In genomic region chr11:18322818-18323570, GRCh38 we compare ENCODE assay signal across 8 cellular contexts. TPM values are rescaled to one million over a fixed set of nuclear protein-coding genes. Genes with fewer than 3 reads are reported as not detected.
DNase-seq lines count a peak whose midpoint lies in the region; ATAC-seq and TF ChIP-seq lines count a peak whose summit lies in the region.

No MANE protein-coding gene starts in this region.

- peaks cover 22% of the 10 kb centered on the region for H3K4me1 ChIP-seq in smooth muscle cell (ENCODE audit: low read depth)

- H3K9me3 ChIP-seq in T-helper 17 cell (ENCODE audit: control insufficient read depth, low read length, poor library complexity, severe bottlenecking) (no peaks in the 10 kb centered on the region), smooth muscle cell (replicated peaks; ENCODE audit: low read depth) (no peaks in the 10 kb centered on the region)

- no peaks in the 10 kb centered on the region for H4K20me1 ChIP-seq in smooth muscle cell (ENCODE audit: low read depth)

- peaks cover 5% of the 10 kb centered on the region for H3K36me3 ChIP-seq in smooth muscle cell (ENCODE audit: low read depth)

- peaks cover 7% of the 10 kb centered on the region for H3K9me3 Mint-ChIP-seq in glutamatergic neuron (ENCODE audit: unreplicated experiment)

- H3K27ac Mint-ChIP-seq in T-helper 17 cell = peak overlapping the region; percentile 99
- H3K27ac Mint-ChIP-seq in glutamatergic neuron (ENCODE audit: unreplicated experiment) = peak overlapping the region; percentile 12

- H3K27ac ChIP-seq in smooth muscle cell (ENCODE audit: low read depth) = peak overlapping the region; percentile 98

- peak overlapping the region; percentile 86 for H2AFZ ChIP-seq in smooth muscle cell (ENCODE audit: low read depth)

- no peaks in the 10 kb centered on the region for H3K27me3 ChIP-seq in smooth muscle cell (ENCODE audit: low read depth)

- peak overlapping the region; percentile 100 for H3K4me2 ChIP-seq in smooth muscle cell

- H3K9ac ChIP-seq in smooth muscle cell (ENCODE audit: low read depth) = peak overlapping the region; percentile 97

- H3K4me3 Mint-ChIP-seq in T-helper 17 cell (peak overlapping the region; percentile 97), glutamatergic neuron (ENCODE audit: unreplicated experiment) (peak overlapping the region; percentile 93)

- WGBS in smooth muscle cell (ENCODE audit: low lambda C conversion rate) = 8% methylated on average over 17 of the region's 18 CpGs

- H3K27me3 Mint-ChIP-seq in T-helper 17 cell = no peaks in the 10 kb centered on the region
- H3K27me3 Mint-ChIP-seq in glutamatergic neuron (ENCODE audit: unreplicated experiment) = peaks cover 3% of the 10 kb centered on the region

- no peak for ATAC-seq in T-helper 17 cell

- no peak for TF ChIP-seq CTCF in glutamatergic neuron (IDR thresholded peaks at IDR 0.05; ENCODE audit: partially characterized antibody, unreplicated experiment)
- TF ChIP-seq CTCF in smooth muscle cell (IDR thresholded peaks at IDR 0.05; ENCODE audit: borderline replicate concordance, insufficient read depth, poor library complexity, severe bottlenecking) = no peak
- TF ChIP-seq CTCF in GM13977 (IDR thresholded peaks at IDR 0.05; ENCODE audit: extremely low read depth, insufficient read depth, missing control alignments) = no peak

- H3K36me3 Mint-ChIP-seq in T-helper 17 cell (ENCODE audit: low read depth) (peaks cover 11% of the 10 kb centered on the region), glutamatergic neuron (ENCODE audit: unreplicated experiment) (no peaks in the 10 kb centered on the region)

- H3F3A ChIP-seq in smooth muscle cell (ENCODE audit: low read depth) = no peaks in the 10 kb centered on the region

- peak; percentile 11 for DNase-seq in NCI-H146 (lab: John Stamatoyannopoulos, UW)
- DNase-seq in NCI-H146 treated with DMSO at 0.1 percent for 48 hours (lab: John Stamatoyannopoulos, UW; ENCODE audit: unreplicated experiment) = no peak
- DNase-seq in T-helper 17 cell = no peak
- DNase-seq in glutamatergic neuron = no peak
- DNase-seq in smooth muscle cell (lab: John Stamatoyannopoulos, UW; ENCODE audit: unreplicated experiment) = no peak
- DNase-seq in GM13977 (ENCODE audit: low spot score) = no peak
- DNase-seq in NCI-H1092 treated with DMSO at 0.1 percent for 48 hours (lab: John Stamatoyannopoulos, UW) = no peak
- no peak for DNase-seq in cerebellar nuclear complex (lab: John Stamatoyannopoulos, UW)

- H3K79me2 ChIP-seq in smooth muscle cell (ENCODE audit: low read depth) = peaks cover 87% of the 10 kb centered on the region

- H3K4me1 Mint-ChIP-seq in T-helper 17 cell (peaks cover 61% of the 10 kb centered on the region), glutamatergic neuron (ENCODE audit: low read depth, unreplicated experiment) (peaks cover 14% of the 10 kb centered on the region)

- in situ Hi-C loops in GM13977 (cut with MboI; ENCODE audit: low pct_unique_long_range_greater_than_20kb, low sequenced_read_pairs, unreplicated experiment) = no loop called here

- H3K4me3 ChIP-seq in smooth muscle cell = peak overlapping the region; percentile 73

RNA-seq across cellular contexts. Expression of gene GTF2H1, which starts 0.6 kb away (rescaled TPM):
- 10 to 100 TPM; 22.0 to 24.4 TPM for total RNA-seq in T-helper 17 cell
- 26.5 TPM for total RNA-seq in glutamatergic neuron (ENCODE audit: unreplicated experiment)
- total RNA-seq in smooth muscle cell = 47.2 and 47.8 TPM in 2 replicates
- 22.0 and 28.3 TPM in 2 replicates for polyA plus RNA-seq in smooth muscle cell

RNA-seq across cellular contexts. Expression of gene HPS5, which starts 1.1 kb away (rescaled TPM):
- 10 to 100 TPM; 12.8 to 15.7 TPM for total RNA-seq in T-helper 17 cell
- 17.9 TPM for total RNA-seq in glutamatergic neuron (ENCODE audit: unreplicated experiment)
- total RNA-seq in smooth muscle cell = 13.1 and 20.2 TPM in 2 replicates
- 5.5 and 7.4 TPM in 2 replicates for polyA plus RNA-seq in smooth muscle cell

RNA-seq across cellular contexts. Expression of gene SAA1, which starts 56.9 kb away (rescaled TPM):
- total RNA-seq in T-helper 17 cell (not detected), glutamatergic neuron (ENCODE audit: unreplicated experiment) (not detected), smooth muscle cell (not detected in 2 replicates)
- 1.2 and 1.4 TPM in 2 replicates for polyA plus RNA-seq in smooth muscle cell
